23 cellular contexts compared by ENCODE assay signal in the genomic region with DNA sequence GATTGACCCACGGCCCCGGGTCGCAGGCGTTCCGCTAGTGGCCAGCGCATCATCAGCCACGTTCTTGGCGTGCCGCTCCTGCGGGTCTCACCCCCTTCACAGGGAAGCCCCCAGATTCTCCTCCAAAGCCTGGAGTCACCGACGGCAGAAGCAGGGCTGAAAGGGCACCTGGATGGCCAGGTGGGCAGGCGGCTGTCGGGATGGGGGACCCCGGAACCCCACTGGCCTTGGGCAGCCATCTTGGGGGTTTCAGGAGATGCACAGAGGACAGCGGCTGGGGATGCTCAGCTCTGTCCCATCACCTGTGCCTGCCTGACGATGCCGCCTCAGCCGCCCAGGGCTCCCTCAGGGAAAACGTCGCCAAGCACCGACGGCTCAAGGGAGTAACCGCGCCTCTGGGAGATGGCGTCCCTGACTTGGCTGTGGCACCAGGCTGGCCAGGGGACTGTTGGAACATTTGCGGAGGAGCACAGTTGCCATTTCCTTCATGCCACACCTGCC.
"Had no signal": no experiment of that assay in that cellular context is flagged by ENCODE, and none has a peak within 500 bp of the region (broad histone marks: within the 10 kb centered on the region; RNA-seq: fewer than 3 reads in every experiment).

No MANE protein-coding gene starts in this region.

- H3K9me3 Mint-ChIP-seq: activated B cell treated with CpG ODN at 0.5 μM for 24 hours; activated CD4-positive, alpha-beta T cell treated with anti-CD3 and anti-CD28 coated beads, Interleukin-2, amount 10 ng/mL, durations not matched to agents 24 days and 14 days; activated naive CD8-positive, alpha-beta T cell treated with anti-CD3 and anti-CD28 coated beads for 36 hours; activated T-helper 17 cell treated with anti-CD3 and anti-CD28 coated beads, Interleukin-2, amount 50 U/mL, for 72 hours; dendritic cell treated with granulocyte-macrophage colony-stimulating factor and Interleukin-4, amounts not matched to agents 40 ng/mL and 50 ng/mL, for 4 days; nephron; T-helper 1 cell treated with Interleukin-12 subunit alpha and Interleukin-12 subunit beta and Interleukin-4 antibody, amounts not matched to agents 30 μg/mL and 1 μg/mL, for 36 hours had no signal

- H3K27me3 ChIP-seq: cardiac muscle cell had no signal

- H3K36me3 Mint-ChIP-seq: activated naive CD8-positive, alpha-beta T cell treated with anti-CD3 and anti-CD28 coated beads for 36 hours had no signal

- H3K9me3 ChIP-seq: body of pancreas, heart right ventricle, pancreas, tibial artery had no signal

- H3K4me1 ChIP-seq: tibial artery had no signal

- DNase-seq: activated B cell treated with CpG ODN at 0.5 μM for 24 hours; activated CD4-positive, alpha-beta T cell treated with anti-CD3 and anti-CD28 coated beads, Interleukin-2, amount 10 ng/mL, durations not matched to agents 24 days and 14 days; activated CD8-positive, alpha-beta T cell treated with anti-CD3 and anti-CD28 coated beads, Interleukin-2, amount 10 ng/mL, durations not matched to agents 7 days and 5 days; activated naive CD8-positive, alpha-beta T cell treated with anti-CD3 and anti-CD28 coated beads for 36 hours; activated T-cell treated with anti-CD3 and anti-CD28 coated beads, Interleukin-2, amount 50 U/mL, for 1 hour; amygdala; effector CD4-positive, alpha-beta T cell; islet precursor cell; midbrain; stimulated activated CD4-positive, alpha-beta T cell treated with anti-CD3 and anti-CD28 coated beads, Interleukin-4, amount 100 ng/mL, for 4 hours; stimulated activated naive CD8-positive, alpha-beta T cell treated with anti-CD3 and anti-CD28 coated beads, Interleukin-15, Interleukin-2, amounts not matched to agents 100 U/mL and 50 U/mL, for 24 hours; substantia nigra; T1000; tibial artery had no signal

- H3K27ac ChIP-seq: body of pancreas, cardiac muscle cell, heart right ventricle, pancreas, tibial artery had no signal

- ATAC-seq: activated CD8-positive, alpha-beta T cell treated with anti-CD3 and anti-CD28 coated beads, Interleukin-2, amount 10 ng/mL, durations not matched to agents 7 days and 5 days; activated T-helper 17 cell treated with anti-CD3 and anti-CD28 coated beads, Interleukin-2, amount 50 U/mL, for 72 hours; heart right ventricle; stimulated activated naive CD8-positive, alpha-beta T cell treated with anti-CD3 and anti-CD28 coated beads, Interleukin-15, Interleukin-2, amounts not matched to agents 100 U/mL and 50 U/mL, for 24 hours had no signal

- H3K36me3 ChIP-seq: cardiac muscle cell, heart right ventricle, pancreas, tibial artery had no signal

- H3K4me3 ChIP-seq: body of pancreas, cardiac muscle cell, heart right ventricle, pancreas, tibial artery had no signal

- H3K27ac Mint-ChIP-seq: activated CD4-positive, alpha-beta T cell treated with anti-CD3 and anti-CD28 coated beads, Interleukin-2, amount 10 ng/mL, durations not matched to agents 24 days and 14 days; activated CD8-positive, alpha-beta T cell treated with anti-CD3 and anti-CD28 coated beads, Interleukin-2, amount 10 ng/mL, durations not matched to agents 7 days and 5 days; activated naive CD8-positive, alpha-beta T cell treated with anti-CD3 and anti-CD28 coated beads for 36 hours; activated T-helper 17 cell treated with anti-CD3 and anti-CD28 coated beads, Interleukin-2, amount 50 U/mL, for 72 hours; dendritic cell treated with granulocyte-macrophage colony-stimulating factor and Interleukin-4, amounts not matched to agents 40 ng/mL and 50 ng/mL, for 4 days; nephron; T-helper 1 cell treated with Interleukin-12 subunit alpha and Interleukin-12 subunit beta and Interleukin-4 antibody, amounts not matched to agents 30 μg/mL and 1 μg/mL, for 36 hours had no signal

- FAIRE-seq: endometrium, pancreas had no signal

- H3K4me3 Mint-ChIP-seq: activated B cell treated with CpG ODN at 0.5 μM for 24 hours; activated CD4-positive, alpha-beta T cell treated with anti-CD3 and anti-CD28 coated beads, Interleukin-2, amount 10 ng/mL, durations not matched to agents 24 days and 14 days; activated CD8-positive, alpha-beta T cell treated with anti-CD3 and anti-CD28 coated beads, Interleukin-2, amount 10 ng/mL, durations not matched to agents 7 days and 5 days; activated naive CD8-positive, alpha-beta T cell treated with anti-CD3 and anti-CD28 coated beads for 36 hours; activated T-helper 17 cell treated with anti-CD3 and anti-CD28 coated beads, Interleukin-2, amount 50 U/mL, for 72 hours; dendritic cell treated with granulocyte-macrophage colony-stimulating factor and Interleukin-4, amounts not matched to agents 40 ng/mL and 50 ng/mL, for 4 days; nephron; T-helper 1 cell treated with Interleukin-12 subunit alpha and Interleukin-12 subunit beta and Interleukin-4 antibody, amounts not matched to agents 30 μg/mL and 1 μg/mL, for 36 hours had no signal

- H3K4me1 Mint-ChIP-seq: activated T-helper 17 cell treated with anti-CD3 and anti-CD28 coated beads, Interleukin-2, amount 50 U/mL, for 72 hours had no signal
